Comparison of ENCODE assay signal across 19 cellular contexts in genomic region chr2:2564300-2565085, GRCh38.
DNase-seq lines count a peak whose midpoint lies in the region; FAIRE-seq and TF ChIP-seq lines count a peak whose summit lies in the region.
"Had no signal": no experiment of that assay in that cellular context is flagged by ENCODE, and none has a peak within 500 bp of the region (broad histone marks: within the 10 kb centered on the region; RNA-seq: fewer than 3 reads in every experiment).

No MANE protein-coding gene starts in this region.

- DNase-seq in NCI-H748 (lab: John Stamatoyannopoulos, UW; ENCODE audit: unreplicated experiment) = peak; percentile 14
- DNase-seq in NCI-H748 treated with DMSO at 0.1 percent for 48 hours (lab: John Stamatoyannopoulos, UW) = no peak
- DNase-seq in NCI-H2107 treated with DMSO at 0.1 percent for 48 hours (lab: John Stamatoyannopoulos, UW; ENCODE audit: unreplicated experiment) = peak; percentile 67
- DNase-seq in caudate nucleus (lab: John Stamatoyannopoulos, UW) = peak in 20 of 61 donors; percentile 9 to 71 (median 36)
- peak; percentile 39 for DNase-seq in retina
- DNase-seq in NCI-H345 (lab: John Stamatoyannopoulos, UW) = no peak
- DNase-seq in GM12892 (ENCODE audit: insufficient read length) = no peak
- no peak for DNase-seq in UCSD-AML1 (lab: John Stamatoyannopoulos, UW; ENCODE audit: unreplicated experiment)
- DNase-seq: activated effector memory CD4-positive, alpha-beta T cell treated with Interleukin-2 at 50 U/mL for 16 hours; adrenal gland; NCI-H1694; NK-92 treated with Interleukin-12 subunit alpha and Interleukin-12 subunit beta, amount 100 ng/mL, for 24 hours; SK-N-SH; small intestine; stimulated activated CD4-positive, alpha-beta T cell treated with anti-CD3 and anti-CD28 coated beads, Interleukin-4, amount 100 ng/mL, for 1 hour; T-helper 9 cell had no signal

- no peak for FAIRE-seq in GM12892 (lab: Jason Lieb, UNC)
- FAIRE-seq: GM19239, H54, small intestine had no signal

- no peak for TF ChIP-seq POLR2A in GM12892 (IDR thresholded peaks at IDR 0.05; ENCODE audit: low read depth, low read length)

- H3K27ac ChIP-seq in caudate nucleus (ENCODE audit: low read depth, low read length) = peak overlapping the region; percentile 67
- H3K27ac ChIP-seq: adrenal gland, cardiac muscle cell had no signal

Comparison
In these comparisons a context has a peak if more than half of its experiments do, and no peak if none do; other contexts are left out.
1. DNase-seq: peak in NCI-H748 (single experiment), NCI-H2107 treated with DMSO at 0.1 percent for 48 hours (single experiment) and retina (single experiment); none in NCI-H748 treated with DMSO at 0.1 percent for 48 hours (single experiment), NCI-H345 (single experiment), GM12892 (single experiment) and UCSD-AML1 (single experiment).